Comparison of ENCODE assay signal across 7 cellular contexts in the genomic region with DNA sequence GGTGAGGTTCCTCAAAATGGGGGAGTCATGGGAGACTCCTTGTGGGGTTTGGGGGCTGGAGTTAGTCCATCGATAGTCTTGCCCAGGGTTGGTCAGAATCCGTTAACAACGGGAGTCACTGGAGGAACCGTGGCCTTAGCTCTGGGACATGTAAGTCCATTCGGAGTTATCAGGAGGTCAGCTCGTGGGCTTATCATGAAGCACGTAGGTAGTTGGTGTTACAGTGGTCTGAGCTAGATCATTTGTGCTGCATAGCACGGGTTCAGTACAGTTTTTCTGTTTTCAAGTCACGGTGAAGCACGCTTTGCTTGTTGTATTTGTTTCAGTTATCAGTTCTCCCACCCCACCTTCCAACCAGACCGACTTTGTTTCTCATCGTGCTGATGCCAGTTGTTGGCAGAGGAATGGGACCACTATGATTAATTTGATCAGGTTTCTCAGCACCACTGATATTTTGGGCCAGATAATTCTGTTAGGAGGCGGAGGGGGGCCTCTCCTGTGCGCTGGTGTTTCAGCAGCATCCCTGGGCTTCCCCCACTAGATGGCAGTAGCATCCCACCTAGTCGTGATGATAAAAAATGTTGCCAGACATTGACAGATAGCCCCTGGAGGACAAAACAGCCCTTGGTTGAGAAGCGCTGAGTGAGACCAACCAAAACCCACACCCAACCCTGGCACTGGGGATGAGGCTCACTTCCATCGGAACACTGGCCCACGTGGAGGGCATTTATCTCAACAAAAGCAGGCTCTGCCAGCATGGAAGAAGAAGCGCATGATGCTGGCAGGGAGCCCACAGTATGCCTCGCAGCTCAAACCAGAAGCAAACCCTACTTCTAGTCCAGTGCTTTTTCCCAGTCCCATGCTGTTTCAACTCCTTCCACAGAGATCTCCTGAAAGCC. TPM values are rescaled to one million over a fixed set of nuclear protein-coding genes. Genes with fewer than 3 reads are reported as not detected.
DNase-seq lines count a peak whose midpoint lies in the region; ATAC-seq, FAIRE-seq and TF ChIP-seq lines count a peak whose summit lies in the region.

No MANE protein-coding gene starts in this region.

- TF ChIP-seq CTCF in gastroesophageal sphincter (IDR thresholded peaks at IDR 0.05) = peak; percentile 93 to 97 (median 96)
- TF ChIP-seq CTCF in osteoblast (IDR thresholded peaks at IDR 0.05; ENCODE audit: extremely low read depth, low read depth, low read length) = peak; percentile 94
- TF ChIP-seq CTCF in suprapubic skin (IDR thresholded peaks at IDR 0.05) = peak; percentile 93 to 94

- ATAC-seq in gastroesophageal sphincter = peak; percentile 20

- DNase-seq in GM12891 (ENCODE audit: insufficient read length, low spot score) = peak; percentile 53
- DNase-seq in LoVo (ENCODE audit: low spot score) = peak; percentile 73
- DNase-seq in SJSA1 (ENCODE audit: low read depth in 1 of 2, low spot score in 2 of 2) = peak; percentile 77 to 78
- DNase-seq in activated naive CD4-positive, alpha-beta T cell treated with Interleukin-2 at 50 U/mL for 16 hours = peak; percentile 84
- no peak for DNase-seq in osteoblast (ENCODE audit: insufficient read length, low spot score, missing footprints)
- peak; percentile 86 to 88 for DNase-seq in suprapubic skin (ENCODE audit: low spot score in 2 of 2)

- H2AFZ ChIP-seq in osteoblast (ENCODE audit: low read length) = peak overlapping the region; percentile 45

- no peaks in the 10 kb centered on the region for H3K36me3 ChIP-seq in SJSA1
- H3K36me3 ChIP-seq in gastroesophageal sphincter = no peaks in the 10 kb centered on the region
- no peaks in the 10 kb centered on the region for H3K36me3 ChIP-seq in osteoblast (ENCODE audit: insufficient read depth, low read length)
- no peaks in the 10 kb centered on the region for H3K36me3 ChIP-seq in suprapubic skin

- H3K4me2 ChIP-seq in osteoblast (ENCODE audit: insufficient read depth, low read length) = peak overlapping the region; percentile 85

- no peaks in the 10 kb centered on the region for H3K9me3 ChIP-seq in SJSA1 (replicated peaks)
- no peaks in the 10 kb centered on the region for H3K9me3 ChIP-seq in gastroesophageal sphincter
- no peaks in the 10 kb centered on the region for H3K9me3 ChIP-seq in osteoblast (ENCODE audit: low read depth, low read length)
- H3K9me3 ChIP-seq in suprapubic skin = no peaks in the 10 kb centered on the region

- TF ChIP-seq EP300 in gastroesophageal sphincter (IDR thresholded peaks at IDR 0.05) (no peak), suprapubic skin (IDR thresholded peaks at IDR 0.05) (no peak)

- TF ChIP-seq POLR2A in GM12891 (IDR thresholded peaks at IDR 0.05; ENCODE audit: low read depth, low read length) = no peak
- TF ChIP-seq POLR2A in gastroesophageal sphincter (IDR thresholded peaks at IDR 0.05) = no peak
- no peak for TF ChIP-seq POLR2A in suprapubic skin (IDR thresholded peaks at IDR 0.05)

- peaks cover 28% of the 10 kb centered on the region for H3K79me2 ChIP-seq in osteoblast (ENCODE audit: insufficient read depth, low read length)

- H3K4me3 ChIP-seq in SJSA1 (no peak overlapping the region), gastroesophageal sphincter (peak overlapping the region in 1 of 2 donors; percentile 26), osteoblast (ENCODE audit: insufficient read depth, low read length) (peak overlapping the region; percentile 55), suprapubic skin (peak overlapping the region; percentile 27)

- H3K27me3 ChIP-seq in SJSA1 (replicated peaks) (no peaks in the 10 kb centered on the region), gastroesophageal sphincter (no peaks in the 10 kb centered on the region), osteoblast (ENCODE audit: insufficient read depth, low read length) (peaks cover 24% of the 10 kb centered on the region), suprapubic skin (no peaks in the 10 kb centered on the region)

- H3K27ac ChIP-seq in SJSA1 (no peak overlapping the region), gastroesophageal sphincter (peak overlapping the region in 2 of 4 donors; percentile 40 to 96), osteoblast (ENCODE audit: low read depth, low read length) (no peak overlapping the region), suprapubic skin (no peak overlapping the region)

- 42 to 43% methylated on average over 9 to 15 of the region's 20 CpGs for WGBS in gastroesophageal sphincter (ENCODE audit: low coverage in 1 of 2), 2 donors
- WGBS in suprapubic skin = 39% methylated on average over 19 of the region's 20 CpGs

- FAIRE-seq in GM12891 (lab: Jason Lieb, UNC) = peak; percentile 73

- no peaks in the 10 kb centered on the region for H4K20me1 ChIP-seq in osteoblast (ENCODE audit: insufficient read depth, low read length)

- peaks cover 31% of the 10 kb centered on the region for H3K4me1 ChIP-seq in SJSA1 (replicated peaks)
- peaks cover 0 to 62% (median 24%) of the 10 kb centered on the region in 3 donors for H3K4me1 ChIP-seq in gastroesophageal sphincter
- H3K4me1 ChIP-seq in osteoblast (ENCODE audit: insufficient read depth, low read length) = peaks cover 28% of the 10 kb centered on the region
- peaks cover 80% of the 10 kb centered on the region for H3K4me1 ChIP-seq in suprapubic skin

TF ChIP-seq in GM12891, 5 proteins besides CTCF, POLR2A, EP300 and RAD21:
- no peak for TF ChIP-seq PAX5 (IDR thresholded peaks at IDR 0.05; ENCODE audit: insufficient read depth, low read length, severe bottlenecking)

RNA-seq across cellular contexts. Expression of gene APMAP, which starts 2.2 kb away (rescaled TPM):
- polyA plus RNA-seq in GM12891 (2012; ENCODE audit: low read depth, missing spikeins) = 18.8 TPM
- 163 and 167 TPM in 2 replicates for total RNA-seq in SJSA1 (2014; rRNA removed; shearing (Covaris generic))
- 10 to 100 TPM; 24.3 to 46.8 (median 35.9) TPM for total RNA-seq in gastroesophageal sphincter
- 69.2 and 70.2 TPM in 2 replicates for total RNA-seq in osteoblast
- 10 to 100 TPM; 61.8 to 89.3 (median 69.9) TPM for total RNA-seq in suprapubic skin

RNA-seq across cellular contexts. Expression of gene CST7, which starts 45.6 kb away (rescaled TPM):
- polyA plus RNA-seq in GM12891 (2012; ENCODE audit: low read depth, missing spikeins) = not detected
- not detected in 2 replicates for total RNA-seq in SJSA1 (2014; rRNA removed; shearing (Covaris generic))
- 1 to 10 TPM in 1 of 4 donors, under 1 TPM in 1, not detected in 2; 0.37 to 4.0 TPM for total RNA-seq in gastroesophageal sphincter
- total RNA-seq in osteoblast = not detected in 2 replicates
- 1 to 10 TPM in 2 of 4 donors, under 1 TPM in 1, not detected in 1; 0.97 to 4.1 (median 2.7) TPM for total RNA-seq in suprapubic skin
